18 cellular contexts compared by ENCODE assay signal in genomic region chr6:42220754-42221153, GRCh38. TPM values are rescaled to one million over a fixed set of nuclear protein-coding genes. Genes with fewer than 3 reads are reported as not detected.
"Had no signal": no experiment of that assay in that cellular context is flagged by ENCODE, and none has a peak within 500 bp of the region (broad histone marks: within the 10 kb centered on the region; RNA-seq: fewer than 3 reads in every experiment).

No MANE protein-coding gene starts in this region.

- H3K27me3 ChIP-seq: foreskin keratinocyte, right atrium auricular region, tibial artery had no signal

- ATAC-seq: natural killer cell treated with Interleukin-12 subunit alpha and Interleukin-12 subunit beta and Interleukin-15 and Interleukin-18, amount 100 ng/mL, for 72 hours had no signal

- H3K9me3 ChIP-seq: right atrium auricular region, tibial artery had no signal

- DNase-seq: anterior cingulate cortex; cortex of kidney; effector CD4-positive, alpha-beta T cell; immature natural killer cell; occipital lobe; stimulated activated CD4-positive, alpha-beta T cell treated with anti-CD3 and anti-CD28 coated beads, Interleukin-15, amount 100 ng/mL, for 24 hours; stimulated activated CD4-positive, alpha-beta T cell treated with anti-CD3 and anti-CD28 coated beads, Interleukin-4, amount 100 ng/mL, for 24 hours; stimulated activated naive CD4-positive, alpha-beta T cell; tibial artery had no signal

- H3K27me3 Mint-ChIP-seq: natural killer cell treated with Interleukin-12 subunit alpha and Interleukin-12 subunit beta and Interleukin-15 and Interleukin-18, amount 100 ng/mL, for 72 hours had no signal

- H3K36me3 Mint-ChIP-seq: immature natural killer cell had no signal

- H3K36me3 ChIP-seq: right atrium auricular region, tibial artery had no signal

- H3K9me3 Mint-ChIP-seq: immature natural killer cell; natural killer cell treated with Interleukin-12 subunit alpha and Interleukin-12 subunit beta and Interleukin-15 and Interleukin-18, amount 100 ng/mL, for 72 hours; T-helper 2 cell treated with Interferon-gamma antibody and Interleukin-4, amounts not matched to agents 5 μg/mL and 100 μg/mL, for 36 hours had no signal

- H3K4me3 ChIP-seq: right atrium auricular region, skin epidermis, tibial artery had no signal

- H3K27ac ChIP-seq: foreskin keratinocyte, right atrium auricular region, tibial artery had no signal

- H3K4me3 Mint-ChIP-seq: immature natural killer cell; natural killer cell treated with Interleukin-12 subunit alpha and Interleukin-12 subunit beta and Interleukin-15 and Interleukin-18, amount 100 ng/mL, for 72 hours; T-helper 2 cell treated with Interferon-gamma antibody and Interleukin-4, amounts not matched to agents 5 μg/mL and 100 μg/mL, for 36 hours had no signal

- H3K27ac Mint-ChIP-seq: immature natural killer cell; T-helper 2 cell treated with Interferon-gamma antibody and Interleukin-4, amounts not matched to agents 5 μg/mL and 100 μg/mL, for 36 hours had no signal

RNA-seq across cellular contexts. Expression of gene GUCA1B, which starts 26.0 kb away (rescaled TPM):
- total RNA-seq: occipital lobe had no signal

RNA-seq across cellular contexts. Expression of gene GUCA1A, which starts 47.6 kb away (rescaled TPM):
- total RNA-seq: foreskin keratinocyte; liver; mesenteric fat pad; natural killer cell treated with Interleukin-12 subunit alpha and Interleukin-12 subunit beta and Interleukin-15 and Interleukin-18, amount 100 ng/mL, for 72 hours; posterior vena cava; right atrium auricular region; subcutaneous adipose tissue had no signal
- polyA plus RNA-seq: immature natural killer cell, liver had no signal
